In the genomic region with DNA sequence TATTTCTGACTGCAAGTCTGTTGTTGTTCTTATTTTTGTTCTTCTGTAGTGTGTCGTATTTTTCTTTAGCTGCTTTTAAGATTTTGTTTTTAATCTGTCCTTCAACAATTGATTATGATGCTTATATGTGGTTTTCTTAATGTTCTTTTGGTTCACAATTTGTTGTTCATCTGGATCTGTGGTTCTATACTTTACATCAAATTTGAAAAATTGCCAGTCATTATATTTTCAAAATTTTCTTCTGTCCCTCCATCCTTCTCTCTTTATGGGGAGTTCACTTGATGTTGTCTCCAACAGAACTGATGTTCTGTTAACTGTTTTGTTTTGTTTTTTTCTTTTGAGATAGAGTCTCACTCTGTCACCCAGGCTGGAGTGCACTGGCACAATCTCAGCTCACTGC, we compare ENCODE assay signal across 3 cellular contexts.
TF ChIP-seq lines count a peak whose summit lies in the region.

No MANE protein-coding gene starts in this region.

TF ChIP-seq in HepG2, 621 proteins besides CTCF, POLR2A, EP300 and RAD21:
- TF ChIP-seq ATF7 (IDR thresholded peaks at IDR 0.05) (no peak), ATF7 (CRISPR knock-in tag; IDR thresholded peaks at IDR 0.05) (no peak), FOXK2 (IDR thresholded peaks at IDR 0.05) (no peak), ZNF577 (CRISPR knock-in tag; IDR thresholded peaks at IDR 0.05; ENCODE audit: borderline replicate concordance, low read depth) (no peak), NFE2L2 (IDR thresholded peaks at IDR 0.05; ENCODE audit: low read length) (peak; percentile 53; the same call in 1 of the 2 replicates), EHMT2 (IDR thresholded peaks at IDR 0.05; ENCODE audit: borderline replicate concordance, low read depth, low read length) (no peak)
- TF ChIP-seq, protein P1, sequence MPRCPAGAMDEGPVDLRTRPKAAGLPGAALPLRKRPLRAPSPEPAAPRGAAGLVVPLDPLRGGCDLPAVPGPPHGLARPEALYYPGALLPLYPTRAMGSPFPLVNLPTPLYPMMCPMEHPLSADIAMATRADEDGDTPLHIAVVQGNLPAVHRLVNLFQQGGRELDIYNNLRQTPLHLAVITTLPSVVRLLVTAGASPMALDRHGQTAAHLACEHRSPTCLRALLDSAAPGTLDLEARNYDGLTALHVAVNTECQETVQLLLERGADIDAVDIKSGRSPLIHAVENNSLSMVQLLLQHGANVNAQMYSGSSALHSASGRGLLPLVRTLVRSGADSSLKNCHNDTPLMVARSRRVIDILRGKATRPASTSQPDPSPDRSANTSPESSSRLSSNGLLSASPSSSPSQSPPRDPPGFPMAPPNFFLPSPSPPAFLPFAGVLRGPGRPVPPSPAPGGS (CRISPR knock-in tag; IDR thresholded peaks at IDR 0.05) = no peak
- TF ChIP-seq, protein P2, sequence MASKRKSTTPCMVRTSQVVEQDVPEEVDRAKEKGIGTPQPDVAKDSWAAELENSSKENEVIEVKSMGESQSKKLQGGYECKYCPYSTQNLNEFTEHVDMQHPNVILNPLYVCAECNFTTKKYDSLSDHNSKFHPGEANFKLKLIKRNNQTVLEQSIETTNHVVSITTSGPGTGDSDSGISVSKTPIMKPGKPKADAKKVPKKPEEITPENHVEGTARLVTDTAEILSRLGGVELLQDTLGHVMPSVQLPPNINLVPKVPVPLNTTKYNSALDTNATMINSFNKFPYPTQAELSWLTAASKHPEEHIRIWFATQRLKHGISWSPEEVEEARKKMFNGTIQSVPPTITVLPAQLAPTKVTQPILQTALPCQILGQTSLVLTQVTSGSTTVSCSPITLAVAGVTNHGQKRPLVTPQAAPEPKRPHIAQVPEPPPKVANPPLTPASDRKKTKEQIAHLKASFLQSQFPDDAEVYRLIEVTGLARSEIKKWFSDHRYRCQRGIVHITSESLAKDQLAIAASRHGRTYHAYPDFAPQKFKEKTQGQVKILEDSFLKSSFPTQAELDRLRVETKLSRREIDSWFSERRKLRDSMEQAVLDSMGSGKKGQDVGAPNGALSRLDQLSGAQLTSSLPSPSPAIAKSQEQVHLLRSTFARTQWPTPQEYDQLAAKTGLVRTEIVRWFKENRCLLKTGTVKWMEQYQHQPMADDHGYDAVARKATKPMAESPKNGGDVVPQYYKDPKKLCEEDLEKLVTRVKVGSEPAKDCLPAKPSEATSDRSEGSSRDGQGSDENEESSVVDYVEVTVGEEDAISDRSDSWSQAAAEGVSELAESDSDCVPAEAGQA (IDR thresholded peaks at IDR 0.05; ENCODE audit: low read depth) = no peak
- TF ChIP-seq, protein P2 (CRISPR knock-in tag; IDR thresholded peaks at IDR 0.05; ENCODE audit: borderline replicate concordance) = no peak

TF ChIP-seq in A549, 52 proteins besides CTCF, POLR2A, EP300 and RAD21:
- TF ChIP-seq NFE2L2 (conservative IDR thresholded peaks at IDR 0.05; ENCODE audit: low read length) (peak; percentile 58), MAFK (IDR thresholded peaks at IDR 0.05; ENCODE audit: partially characterized antibody) (peak; percentile 24)
- TF ChIP-seq, protein P3, sequence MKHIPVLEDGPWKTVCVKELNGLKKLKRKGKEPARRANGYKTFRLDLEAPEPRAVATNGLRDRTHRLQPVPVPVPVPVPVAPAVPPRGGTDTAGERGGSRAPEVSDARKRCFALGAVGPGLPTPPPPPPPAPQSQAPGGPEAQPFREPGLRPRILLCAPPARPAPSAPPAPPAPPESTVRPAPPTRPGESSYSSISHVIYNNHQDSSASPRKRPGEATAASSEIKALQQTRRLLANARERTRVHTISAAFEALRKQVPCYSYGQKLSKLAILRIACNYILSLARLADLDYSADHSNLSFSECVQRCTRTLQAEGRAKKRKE (CRISPR knock-in tag; IDR thresholded peaks at IDR 0.05; ENCODE audit: low read depth) = no peak

TF ChIP-seq in K562, 482 proteins besides CTCF, POLR2A, EP300 and RAD21:
- no peak for TF ChIP-seq ARID3A (IDR thresholded peaks at IDR 0.05; ENCODE audit: borderline replicate concordance, low read depth, low read length)
- TF ChIP-seq ILK (tag; IDR thresholded peaks at IDR 0.05; ENCODE audit: borderline replicate concordance, low read depth) = no peak
- TF ChIP-seq ZNF324 (CRISPR knock-in tag; IDR thresholded peaks at IDR 0.05) = no peak
